In the genomic region with DNA sequence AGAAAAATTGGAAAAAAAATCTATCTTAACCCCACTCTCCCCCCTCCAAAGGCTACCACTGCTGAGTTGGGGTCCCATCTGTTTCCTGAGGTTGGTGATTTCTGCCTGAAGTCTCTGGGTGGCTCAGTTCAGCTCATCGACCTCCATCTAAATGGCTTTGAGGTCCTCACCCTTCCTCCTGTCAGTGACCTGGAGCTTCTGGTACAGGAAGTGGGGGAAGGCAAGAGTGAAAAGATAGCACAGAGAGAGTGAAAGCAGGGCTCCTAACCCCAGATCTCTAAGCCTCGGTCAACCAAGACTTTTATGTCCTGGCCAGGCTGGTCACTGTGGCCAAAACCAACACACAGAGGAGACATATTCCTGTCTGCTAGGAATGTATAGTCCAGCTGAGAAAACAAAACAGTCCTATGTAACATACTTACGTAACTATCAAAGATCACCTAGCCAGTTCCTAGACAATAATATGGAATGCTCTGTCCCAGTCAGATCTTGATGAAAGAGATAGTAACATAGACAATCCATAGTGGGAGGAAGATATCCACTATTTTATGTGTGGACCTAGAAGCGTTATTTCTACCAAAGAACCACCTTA, we compare ENCODE assay signal across 22 cellular contexts. TPM values are rescaled to one million over a fixed set of nuclear protein-coding genes. Genes with fewer than 3 reads are reported as not detected.
A peak's percentile ranks its signal among the peaks of the same experiment; 100 is the strongest.
DNase-seq lines count a peak whose midpoint lies in the region; ATAC-seq and TF ChIP-seq lines count a peak whose summit lies in the region.
"Had no signal": no experiment of that assay in that cellular context is flagged by ENCODE, and none has a peak within 500 bp of the region (broad histone marks: within the 10 kb centered on the region; RNA-seq: fewer than 3 reads in every experiment).

No MANE protein-coding gene starts in this region.

- peaks cover 78% of the 10 kb centered on the region for H3K4me1 Mint-ChIP-seq in activated naive CD4-positive, alpha-beta T cell treated with anti-CD3 and anti-CD28 coated beads for 36 hours (ENCODE audit: low read depth)
- H3K4me1 Mint-ChIP-seq in activated naive CD8-positive, alpha-beta T cell treated with anti-CD3 and anti-CD28 coated beads, Interleukin-2, amount 50 U/mL, for 24 hours = peaks cover 68% of the 10 kb centered on the region

- H3K9me3 Mint-ChIP-seq in activated naive CD4-positive, alpha-beta T cell treated with anti-CD3 and anti-CD28 coated beads for 36 hours = no peaks in the 10 kb centered on the region
- no peaks in the 10 kb centered on the region for H3K9me3 Mint-ChIP-seq in activated naive CD8-positive, alpha-beta T cell treated with anti-CD3 and anti-CD28 coated beads, Interleukin-2, amount 50 U/mL, for 24 hours

- peaks cover 0 to 8% (median 0%) of the 10 kb centered on the region in 6 donors for H3K4me1 ChIP-seq in spleen
- H3K4me1 ChIP-seq in BE2C = no peaks in the 10 kb centered on the region
- H3K4me1 ChIP-seq: HAP-1 had no signal

- H3K27me3 ChIP-seq in spleen (replicated peaks in 1 of 7) = peaks cover 0 to 18% (median 0%) of the 10 kb centered on the region in 7 donors
- H3K27me3 ChIP-seq in BE2C = peaks cover 16% of the 10 kb centered on the region
- H3K27me3 ChIP-seq: gastroesophageal sphincter, stomach had no signal

- TF ChIP-seq POLR2A in spleen (IDR thresholded peaks at IDR 0.05) = no peak

- H3K9me3 ChIP-seq in spleen (no peaks in the 10 kb centered on the region), BE2C (no peaks in the 10 kb centered on the region)
- H3K9me3 ChIP-seq: gastroesophageal sphincter, HAP-1, stomach had no signal

- 47 to 57% (median 52%) methylated on average over 4 of the region's 4 CpGs for whole genome bisulfite sequencing in spleen, 5 donors

- H3K36me3 Mint-ChIP-seq in activated naive CD4-positive, alpha-beta T cell treated with anti-CD3 and anti-CD28 coated beads for 36 hours (ENCODE audit: low read depth) = no peaks in the 10 kb centered on the region
- no peaks in the 10 kb centered on the region for H3K36me3 Mint-ChIP-seq in activated naive CD8-positive, alpha-beta T cell treated with anti-CD3 and anti-CD28 coated beads, Interleukin-2, amount 50 U/mL, for 24 hours (ENCODE audit: low read depth)

- peak overlapping the region; percentile 69 for H3K4me3 Mint-ChIP-seq in activated naive CD4-positive, alpha-beta T cell treated with anti-CD3 and anti-CD28 coated beads for 36 hours
- H3K4me3 Mint-ChIP-seq in activated naive CD8-positive, alpha-beta T cell treated with anti-CD3 and anti-CD28 coated beads, Interleukin-2, amount 50 U/mL, for 24 hours = peak overlapping the region; percentile 55

- H3K27ac ChIP-seq in spleen = no peak overlapping the region
- H3K27ac ChIP-seq: gastroesophageal sphincter, stomach had no signal

- H3K27me3 Mint-ChIP-seq in activated naive CD4-positive, alpha-beta T cell treated with anti-CD3 and anti-CD28 coated beads for 36 hours (ENCODE audit: low read depth) = no peaks in the 10 kb centered on the region
- H3K27me3 Mint-ChIP-seq in activated naive CD8-positive, alpha-beta T cell treated with anti-CD3 and anti-CD28 coated beads, Interleukin-2, amount 50 U/mL, for 24 hours = no peaks in the 10 kb centered on the region

- no peak overlapping the region for H3K4me3 ChIP-seq in spleen
- H3K4me3 ChIP-seq in BE2C (ENCODE audit: low read depth, low read length) = no peak overlapping the region
- H3K4me3 ChIP-seq: gastroesophageal sphincter, HAP-1, stomach had no signal

- H3K36me3 ChIP-seq in spleen = no peaks in the 10 kb centered on the region
- no peaks in the 10 kb centered on the region for H3K36me3 ChIP-seq in BE2C
- H3K36me3 ChIP-seq: gastroesophageal sphincter, HAP-1, stomach had no signal

- no peak for TF ChIP-seq CTCF in spleen (IDR thresholded peaks at IDR 0.05 in 8 of 11, conservative IDR thresholded peaks at IDR 0.05 in 3 of 11)
- no peak for TF ChIP-seq CTCF in BE2C (IDR thresholded peaks at IDR 0.05; ENCODE audit: low read depth, low read length)

- ATAC-seq in activated naive CD8-positive, alpha-beta T cell treated with anti-CD3 and anti-CD28 coated beads, Interleukin-2, amount 50 U/mL, for 24 hours = no peak
- ATAC-seq in HG02571 (IDR thresholded peaks at IDR 0.05; ENCODE audit: unreplicated experiment) (no peak), HG02642 (IDR thresholded peaks at IDR 0.05; ENCODE audit: poor library complexity, unreplicated experiment) (no peak)
- ATAC-seq: gastroesophageal sphincter, left ventricle myocardium superior, right cardiac atrium had no signal

- CTCF ChIA-PET in activated naive CD4-positive, alpha-beta T cell treated with anti-CD3 and anti-CD28 coated beads for 36 hours (lab: Charles Lee) = interaction anchor here (0.6 to 1.2 kb wide), 3 partner anchors 20 to 249 kb away, joined by 3 to 4 read pairs (median 3); no protein-coding TSS in a partner anchor

- peak overlapping the region; percentile 86 for H3K27ac Mint-ChIP-seq in activated naive CD4-positive, alpha-beta T cell treated with anti-CD3 and anti-CD28 coated beads for 36 hours
- H3K27ac Mint-ChIP-seq in activated naive CD8-positive, alpha-beta T cell treated with anti-CD3 and anti-CD28 coated beads, Interleukin-2, amount 50 U/mL, for 24 hours = peak overlapping the region; percentile 47

- intact Hi-C loops in activated naive CD4-positive, alpha-beta T cell treated with anti-CD3 and anti-CD28 coated beads for 36 hours (cut with micrococcal nuclease) = no loop called here
- intact Hi-C loops in spleen (cut with DNase I; ENCODE audit: low total_unique reads) = no loop called here

- no peak for DNase-seq in activated naive CD4-positive, alpha-beta T cell treated with anti-CD3 and anti-CD28 coated beads for 36 hours
- no peak for DNase-seq in activated naive CD4-positive, alpha-beta T cell (lab: John Stamatoyannopoulos, UW)
- DNase-seq in GDM1 (lab: John Stamatoyannopoulos, UW) = peak; percentile 15
- no peak for DNase-seq in activated naive CD8-positive, alpha-beta T cell treated with anti-CD3 and anti-CD28 coated beads, Interleukin-2, amount 50 U/mL, for 24 hours
- DNase-seq in spleen = peak; percentile 15
- DNase-seq in BE2C = no peak
- DNase-seq: erythroblast; left ventricle myocardium superior; MV-4-11; NCI-H1930; NK-92 treated with Interleukin-12 subunit alpha and Interleukin-12 subunit beta, amount 100 ng/mL, for 24 hours; right cardiac atrium; RPMI8226; stomach had no signal

RNA-seq across cellular contexts. Expression of a gene that starts 12.3 kb away (rescaled TPM):
- total RNA-seq in activated naive CD4-positive, alpha-beta T cell treated with anti-CD3 and anti-CD28 coated beads for 36 hours = 1 to 10 TPM; 1.4 to 2.1 TPM
- 1 to 10 TPM in 3 of 7 donors, under 1 TPM in 4; 0.13 to 1.4 (median 0.59) TPM for total RNA-seq in spleen
- under 1 TPM; 0.04 to 0.20 (median 0.16) TPM for polyA plus RNA-seq in spleen
- polyA plus RNA-seq in BE2C (2012; ENCODE audit: insufficient read depth, insufficient read length, low read depth) = not detected
- total RNA-seq: dermis microvascular lymphatic vessel endothelial cell, G401, gastroesophageal sphincter, left ventricle myocardium superior, omental fat pad, right cardiac atrium, stomach had no signal
- polyA plus RNA-seq: right cardiac atrium, stomach, urinary bladder had no signal

RNA-seq across cellular contexts. Expression of a gene that starts 21.3 kb away (rescaled TPM):
- total RNA-seq in activated naive CD4-positive, alpha-beta T cell treated with anti-CD3 and anti-CD28 coated beads for 36 hours = not detected
- total RNA-seq in spleen = under 1 TPM in 3 of 7 donors, not detected in 4; 0.13 to 0.52 (median 0.26) TPM
- polyA plus RNA-seq in spleen = under 1 TPM; 0.07 to 0.45 (median 0.42) TPM
- not detected for polyA plus RNA-seq in BE2C (2012; ENCODE audit: insufficient read depth, insufficient read length, low read depth)
- total RNA-seq: dermis microvascular lymphatic vessel endothelial cell, G401, gastroesophageal sphincter, left ventricle myocardium superior, omental fat pad, right cardiac atrium, stomach, urinary bladder had no signal
- polyA plus RNA-seq: right cardiac atrium, stomach, urinary bladder had no signal

RNA-seq across cellular contexts. Expression of a gene that starts 29.4 kb away (rescaled TPM):
- 1 to 10 TPM; 2.3 TPM for total RNA-seq in activated naive CD4-positive, alpha-beta T cell treated with anti-CD3 and anti-CD28 coated beads for 36 hours
- total RNA-seq in spleen = 1 to 10 TPM in 2 of 7 donors, under 1 TPM in 4, not detected in 1; 0.52 to 2.2 (median 0.78) TPM
- polyA plus RNA-seq in spleen = 1 to 10 TPM in 2 of 3 donors, under 1 TPM in 1; 0.86 to 1.7 (median 1.4) TPM
- not detected for polyA plus RNA-seq in BE2C (2012; ENCODE audit: insufficient read depth, insufficient read length, low read depth)
- total RNA-seq: dermis microvascular lymphatic vessel endothelial cell, G401, gastroesophageal sphincter, left ventricle myocardium superior, right cardiac atrium, stomach, urinary bladder had no signal
- polyA plus RNA-seq: right cardiac atrium, stomach, urinary bladder had no signal

RNA-seq across cellular contexts. Expression of a gene that starts 49.5 kb away (rescaled TPM):
- not detected for total RNA-seq in activated naive CD4-positive, alpha-beta T cell treated with anti-CD3 and anti-CD28 coated beads for 36 hours
- total RNA-seq in spleen = 1 to 10 TPM in 2 of 7 donors, under 1 TPM in 3, not detected in 2; 0.58 to 2.4 (median 0.68) TPM
- polyA plus RNA-seq in spleen = under 1 TPM in 1 of 3 donors, not detected in 2; 0.05 TPM
- not detected for polyA plus RNA-seq in BE2C (2012; ENCODE audit: insufficient read depth, insufficient read length, low read depth)
- total RNA-seq: dermis microvascular lymphatic vessel endothelial cell, G401, gastroesophageal sphincter, right cardiac atrium had no signal
- polyA plus RNA-seq: right cardiac atrium, stomach, urinary bladder had no signal

RNA-seq across cellular contexts. Expression of a gene that starts 57.1 kb away (rescaled TPM):
- total RNA-seq in activated naive CD4-positive, alpha-beta T cell treated with anti-CD3 and anti-CD28 coated beads for 36 hours = not detected
- total RNA-seq in spleen = not detected
- not detected for polyA plus RNA-seq in spleen
- not detected for polyA plus RNA-seq in BE2C (2012; ENCODE audit: insufficient read depth, insufficient read length, low read depth)
- total RNA-seq: dermis microvascular lymphatic vessel endothelial cell, G401, gastroesophageal sphincter, left ventricle myocardium superior, omental fat pad, stomach, urinary bladder had no signal
- polyA plus RNA-seq: urinary bladder had no signal

Comparison
In these comparisons a context has a peak if more than half of its experiments do, and no peak if none do; other contexts are left out.
1. DNase-seq: peak in GDM1 (single experiment) and spleen (single experiment); none in activated naive CD4-positive, alpha-beta T cell treated with anti-CD3 and anti-CD28 coated beads for 36 hours (single experiment), activated naive CD4-positive, alpha-beta T cell (0 of 4), activated naive CD8-positive, alpha-beta T cell treated with anti-CD3 and anti-CD28 coated beads, Interleukin-2, amount 50 U/mL, for 24 hours (single experiment) and BE2C (single experiment).